ENCODE assay signal across 1 cellular context in genomic region chr19:1807695-1808394, GRCh38.
TF ChIP-seq lines count a peak whose summit lies in the region.

No MANE protein-coding gene starts in this region.

TF ChIP-seq in K562, 482 proteins besides CTCF, POLR2A, EP300 and RAD21:
- TF ChIP-seq ZFP36 (IDR thresholded peaks at IDR 0.05; ENCODE audit: low read depth, low read length, partially characterized antibody), result peak; percentile 69
- TF ChIP-seq UBTF (IDR thresholded peaks at IDR 0.05; ENCODE audit: borderline replicate concordance in 1 of 2, low read depth in 2 of 2, low read length in 2 of 2), result no peak
TF ChIP-seq in K562: peak in this region for 1.
